ENCODE assay signal across 1 cellular context in the genomic region with DNA sequence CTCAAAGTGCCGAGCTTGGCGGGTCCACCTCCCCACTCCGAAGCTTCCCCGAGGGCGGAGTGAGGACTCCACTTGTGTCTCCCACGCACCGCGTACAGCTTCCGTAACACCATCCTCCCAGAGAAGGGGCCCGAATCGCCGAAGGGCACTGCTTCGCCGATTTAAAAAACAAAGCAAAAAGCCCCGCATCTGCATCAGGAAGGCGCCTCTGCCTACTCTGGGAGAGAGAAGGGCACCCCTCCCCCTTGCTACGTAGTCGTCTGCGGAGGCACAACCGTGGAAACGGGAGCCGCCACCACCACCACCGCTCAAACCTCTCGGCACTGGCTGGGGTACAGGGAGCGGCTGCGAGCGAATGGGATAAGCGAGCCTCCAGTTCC.
TF ChIP-seq lines count a peak whose summit lies in the region.

No MANE protein-coding gene starts in this region.

TF ChIP-seq in IMR-90, 13 proteins besides CTCF, POLR2A, EP300 and RAD21 (continued from another document):
- TF ChIP-seq FOS (IDR thresholded peaks at IDR 0.05; ENCODE audit: low read depth, low read length) (no peak), MXI1 (IDR thresholded peaks at IDR 0.05; ENCODE audit: borderline replicate concordance, low read depth, low read length) (no peak), MAZ (IDR thresholded peaks at IDR 0.05; ENCODE audit: borderline replicate concordance, low read depth, low read length) (no peak), MAFK (IDR thresholded peaks at IDR 0.05; ENCODE audit: low read depth, low read length) (no peak), CEBPB (IDR thresholded peaks at IDR 0.05; ENCODE audit: low read depth, low read length) (no peak)
- TF ChIP-seq, protein P1, sequence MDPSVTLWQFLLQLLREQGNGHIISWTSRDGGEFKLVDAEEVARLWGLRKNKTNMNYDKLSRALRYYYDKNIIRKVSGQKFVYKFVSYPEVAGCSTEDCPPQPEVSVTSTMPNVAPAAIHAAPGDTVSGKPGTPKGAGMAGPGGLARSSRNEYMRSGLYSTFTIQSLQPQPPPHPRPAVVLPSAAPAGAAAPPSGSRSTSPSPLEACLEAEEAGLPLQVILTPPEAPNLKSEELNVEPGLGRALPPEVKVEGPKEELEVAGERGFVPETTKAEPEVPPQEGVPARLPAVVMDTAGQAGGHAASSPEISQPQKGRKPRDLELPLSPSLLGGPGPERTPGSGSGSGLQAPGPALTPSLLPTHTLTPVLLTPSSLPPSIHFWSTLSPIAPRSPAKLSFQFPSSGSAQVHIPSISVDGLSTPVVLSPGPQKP (IDR thresholded peaks at IDR 0.05; ENCODE audit: borderline replicate concordance, low read depth, low read length): no peak
